In genomic region chr6:129696028-129696418, GRCh38 we compare ENCODE assay signal across 11 cellular contexts. TPM values are rescaled to one million over a fixed set of nuclear protein-coding genes. Genes with fewer than 3 reads are reported as not detected.
DNase-seq lines count a peak whose midpoint lies in the region; ATAC-seq, FAIRE-seq and TF ChIP-seq lines count a peak whose summit lies in the region.
"Had no signal": no experiment of that assay in that cellular context is flagged by ENCODE, and none has a peak within 500 bp of the region (broad histone marks: within the 10 kb centered on the region; RNA-seq: fewer than 3 reads in every experiment).

No MANE protein-coding gene starts in this region.

- no peak for DNase-seq in activated naive CD4-positive, alpha-beta T cell treated with anti-CD3 and anti-CD28 coated beads, Interleukin-2, amount 10 ng/mL, durations not matched to agents 7 days and 5 days
- DNase-seq in activated naive CD4-positive, alpha-beta T cell treated with Interleukin-2 at 50 U/mL for 16 hours: no peak
- no peak for DNase-seq in astrocyte (ENCODE audit: low read depth)
- DNase-seq in NCI-H1105 treated with DMSO at 0.1 percent for 48 hours (lab: John Stamatoyannopoulos, UW): no peak
- no peak for DNase-seq in nucleus accumbens (lab: John Stamatoyannopoulos, UW)
- DNase-seq in activated effector memory CD4-positive, alpha-beta T cell treated with anti-CD3 and anti-CD28 coated beads, Interleukin-2, amount 50 U/mL, for 16 hours: no peak
- DNase-seq: caudate nucleus, MV-4-11 had no signal

- H3K9me3 ChIP-seq in astrocyte (ENCODE audit: insufficient read depth, low read depth, low read length): no peaks in the 10 kb centered on the region
- H3K9me3 ChIP-seq in skeletal muscle tissue (ENCODE audit: control insufficient read depth in 3 of 3, low read length in 3 of 3): no peaks in the 10 kb centered on the region
- H3K9me3 ChIP-seq: vagina had no signal

- H3K4me3 Mint-ChIP-seq in activated naive CD4-positive, alpha-beta T cell treated with anti-CD3 and anti-CD28 coated beads, Interleukin-2, amount 10 ng/mL, durations not matched to agents 7 days and 5 days: peak overlapping the region; percentile 53
- no peak overlapping the region for H3K4me3 Mint-ChIP-seq in astrocyte (ENCODE audit: unreplicated experiment)

- H3K4me2 ChIP-seq in astrocyte (ENCODE audit: low read length): no peak overlapping the region

- H3K4me1 ChIP-seq in astrocyte (ENCODE audit: insufficient read depth, low read length) (peaks cover 3% of the 10 kb centered on the region), skeletal muscle tissue (ENCODE audit: control insufficient read depth in 3 of 3, insufficient read depth in 3 of 3, low read length in 3 of 3) (peaks cover 19 to 52% (median 32%) of the 10 kb centered on the region in 3 donors)

- no peak for FAIRE-seq in astrocyte (lab: Jason Lieb, UNC)

- H3K27me3 Mint-ChIP-seq in activated naive CD4-positive, alpha-beta T cell treated with anti-CD3 and anti-CD28 coated beads, Interleukin-2, amount 10 ng/mL, durations not matched to agents 7 days and 5 days: no peaks in the 10 kb centered on the region
- no peaks in the 10 kb centered on the region for H3K27me3 Mint-ChIP-seq in astrocyte (ENCODE audit: low read depth, unreplicated experiment)

- peaks cover 96% of the 10 kb centered on the region for H3K79me2 ChIP-seq in astrocyte (ENCODE audit: insufficient read depth, low read length)

- H3K9ac ChIP-seq in astrocyte (ENCODE audit: low read length) (no peak overlapping the region), skeletal muscle tissue (ENCODE audit: low read depth in 1 of 3, low read length in 3 of 3) (peak overlapping the region in 1 of 3 donors; percentile 39)

- H3K27me3 ChIP-seq in astrocyte (ENCODE audit: insufficient read depth, low read length) (no peaks in the 10 kb centered on the region), skeletal muscle tissue (ENCODE audit: control insufficient read depth in 3 of 3, insufficient read depth in 3 of 3, low read length in 3 of 3) (no peaks in the 10 kb centered on the region)
- H3K27me3 ChIP-seq: vagina had no signal

- H2AFZ ChIP-seq in astrocyte (ENCODE audit: low read depth, low read length): no peak overlapping the region

- peak; percentile 11 for ATAC-seq in HG02763 (IDR thresholded peaks at IDR 0.05; ENCODE audit: unreplicated experiment)

- peaks cover 26% of the 10 kb centered on the region for H3K36me3 Mint-ChIP-seq in activated naive CD4-positive, alpha-beta T cell treated with anti-CD3 and anti-CD28 coated beads, Interleukin-2, amount 10 ng/mL, durations not matched to agents 7 days and 5 days
- H3K36me3 Mint-ChIP-seq in astrocyte (ENCODE audit: low read depth, unreplicated experiment): no peaks in the 10 kb centered on the region

- no peak overlapping the region for H3K4me3 ChIP-seq in astrocyte (ENCODE audit: insufficient read depth, low read depth, low read length)
- no peak overlapping the region for H3K4me3 ChIP-seq in skeletal muscle tissue (ENCODE audit: low read length in 3 of 3)
- H3K4me3 ChIP-seq: vagina had no signal

- no peak for TF ChIP-seq CTCF in astrocyte (IDR thresholded peaks at IDR 0.05; ENCODE audit: insufficient read depth, low read depth, low read length)

- CTCF ChIA-PET in activated naive CD4-positive, alpha-beta T cell treated with anti-CD3 and anti-CD28 coated beads, Interleukin-2, amount 10 ng/mL, durations not matched to agents 7 days and 5 days (lab: Charles Lee): interaction anchor here (0.9 to 1.9 kb wide), 3 partner anchors 18 to 26 kb away, joined by 3 to 4 read pairs (median 3); no protein-coding TSS in a partner anchor

- H3K27ac ChIP-seq in astrocyte (ENCODE audit: low read depth, low read length): no peak overlapping the region
- H3K27ac ChIP-seq in skeletal muscle tissue (ENCODE audit: low read depth, low read length): peak overlapping the region; percentile 28
- H3K27ac ChIP-seq: vagina had no signal

- H3K4me1 Mint-ChIP-seq in activated naive CD4-positive, alpha-beta T cell treated with anti-CD3 and anti-CD28 coated beads, Interleukin-2, amount 10 ng/mL, durations not matched to agents 7 days and 5 days: peaks cover 68% of the 10 kb centered on the region
- peaks cover 52% of the 10 kb centered on the region for H3K4me1 Mint-ChIP-seq in astrocyte (ENCODE audit: low read depth, unreplicated experiment)

- no peaks in the 10 kb centered on the region for H3K9me3 Mint-ChIP-seq in activated naive CD4-positive, alpha-beta T cell treated with anti-CD3 and anti-CD28 coated beads, Interleukin-2, amount 10 ng/mL, durations not matched to agents 7 days and 5 days
- no peaks in the 10 kb centered on the region for H3K9me3 Mint-ChIP-seq in astrocyte (ENCODE audit: unreplicated experiment)

- H3K36me3 ChIP-seq in astrocyte (ENCODE audit: insufficient read depth, low read length): no peaks in the 10 kb centered on the region
- no peaks in the 10 kb centered on the region for H3K36me3 ChIP-seq in skeletal muscle tissue (ENCODE audit: control insufficient read depth in 3 of 3, insufficient read depth in 3 of 3, low read length in 3 of 3)
- H3K36me3 ChIP-seq: vagina had no signal

- no peaks in the 10 kb centered on the region for H4K20me1 ChIP-seq in astrocyte (ENCODE audit: insufficient read depth, low read length)

- H3K27ac Mint-ChIP-seq in activated naive CD4-positive, alpha-beta T cell treated with anti-CD3 and anti-CD28 coated beads, Interleukin-2, amount 10 ng/mL, durations not matched to agents 7 days and 5 days: peak overlapping the region; percentile 92
- peak overlapping the region; percentile 53 for H3K27ac Mint-ChIP-seq in astrocyte (ENCODE audit: unreplicated experiment)

RNA-seq across cellular contexts. Expression of gene ARHGAP18, which starts 14.0 kb away (rescaled TPM):
- total RNA-seq in astrocyte: 38.6 and 43.2 TPM in 2 replicates
- total RNA-seq in skeletal muscle tissue: 12.5 TPM
